ENCODE assay signal across 30 cellular contexts in genomic region chr2:127847926-127848325, GRCh38.
"Had no signal": no experiment of that assay in that cellular context is flagged by ENCODE, and none has a peak within 500 bp of the region (broad histone marks: within the 10 kb centered on the region; RNA-seq: fewer than 3 reads in every experiment).

No MANE protein-coding gene starts in this region.

- H3K4me3 ChIP-seq: left lung, lower lobe of right lung, pancreas, prostate gland, skin epidermis, stomach, testis, thyroid gland, transverse colon, upper lobe of left lung, vagina had no signal

- H3K4me1 ChIP-seq: left lung, lower lobe of right lung, pancreas, prostate gland, stomach, transverse colon, upper lobe of left lung, vagina had no signal

- ATAC-seq: left colon; left lung; lower lobe of right lung; naive thymus-derived CD8-positive, alpha-beta T cell; pancreas; right cardiac atrium; sciatic nerve; stimulated activated naive B cell treated with anti-CD40 and anti-IgM and Interleukin-4, amounts not matched to agents 10 μg/mL and 1 μg/mL and 100 μg/mL, for 72 hours; stimulated activated naive CD8-positive, alpha-beta T cell treated with anti-CD3 and anti-CD28 coated beads, Interleukin-15, Interleukin-2, amounts not matched to agents 100 U/mL and 50 U/mL, for 24 hours had no signal

- H3K9me3 Mint-ChIP-seq: immature natural killer cell; naive thymus-derived CD8-positive, alpha-beta T cell; nephron; neural crest cell; stimulated activated naive B cell treated with anti-CD40 and anti-IgM and Interleukin-4, amounts not matched to agents 10 μg/mL and 1 μg/mL and 100 μg/mL, for 72 hours had no signal

- H3K9me3 ChIP-seq: left lung, lower lobe of right lung, pancreas, prostate gland, stomach, testis, thyroid gland, transverse colon, upper lobe of left lung, vagina had no signal

- H3K27me3 ChIP-seq: left lung, pancreas, stomach, testis, thyroid gland, transverse colon, upper lobe of left lung, vagina had no signal

- H3K4me3 Mint-ChIP-seq: immature natural killer cell; naive thymus-derived CD8-positive, alpha-beta T cell; nephron; neural crest cell; stimulated activated naive B cell treated with anti-CD40 and anti-IgM and Interleukin-4, amounts not matched to agents 10 μg/mL and 1 μg/mL and 100 μg/mL, for 72 hours had no signal

- H3K27ac ChIP-seq: left lung, lower lobe of right lung, pancreas, prostate gland, skin epidermis, stomach, testis, thyroid gland, transverse colon, upper lobe of left lung, vagina had no signal

- H3K27ac Mint-ChIP-seq: immature natural killer cell, nephron had no signal

- H3K4me1 Mint-ChIP-seq: nephron, neural crest cell had no signal

- H3K27me3 Mint-ChIP-seq: naive thymus-derived CD8-positive, alpha-beta T cell; stimulated activated naive B cell treated with anti-CD40 and anti-IgM and Interleukin-4, amounts not matched to agents 10 μg/mL and 1 μg/mL and 100 μg/mL, for 72 hours had no signal

- DNase-seq: immature natural killer cell; kidney; left colon; left lung; lower lobe of right lung; mammary epithelial cell; mesenchymal stem cell; naive thymus-derived CD8-positive, alpha-beta T cell; nucleus accumbens; pancreas; posterior cingulate gyrus; retina; right cardiac atrium; stimulated activated CD4-positive, alpha-beta T cell treated with anti-CD3 and anti-CD28 coated beads, Interleukin-12 subunit alpha, Interleukin-12 subunit beta, amount 100 ng/mL, for 4 hours; stimulated activated CD4-positive, alpha-beta T cell treated with anti-CD3 and anti-CD28 coated beads, Interleukin-15, amount 100 ng/mL, for 24 hours; stimulated activated CD4-positive, alpha-beta T cell treated with anti-CD3 and anti-CD28 coated beads, Interleukin-2, amount 100 ng/mL, for 24 hours; stimulated activated CD4-positive, alpha-beta T cell treated with anti-CD3 and anti-CD28 coated beads, Interleukin-4, amount 100 ng/mL, for 1 hour; stimulated activated naive B cell treated with anti-CD40 and anti-IgM and Interleukin-4, amounts not matched to agents 10 μg/mL and 1 μg/mL and 100 μg/mL, for 72 hours; stimulated activated naive CD8-positive, alpha-beta T cell treated with anti-CD3 and anti-CD28 coated beads, Interleukin-15, Interleukin-2, amounts not matched to agents 100 U/mL and 50 U/mL, for 24 hours; stomach; testis; thyroid gland; transverse colon; upper lobe of left lung had no signal
